Comparison of ENCODE assay signal across 19 cellular contexts in the genomic region with DNA sequence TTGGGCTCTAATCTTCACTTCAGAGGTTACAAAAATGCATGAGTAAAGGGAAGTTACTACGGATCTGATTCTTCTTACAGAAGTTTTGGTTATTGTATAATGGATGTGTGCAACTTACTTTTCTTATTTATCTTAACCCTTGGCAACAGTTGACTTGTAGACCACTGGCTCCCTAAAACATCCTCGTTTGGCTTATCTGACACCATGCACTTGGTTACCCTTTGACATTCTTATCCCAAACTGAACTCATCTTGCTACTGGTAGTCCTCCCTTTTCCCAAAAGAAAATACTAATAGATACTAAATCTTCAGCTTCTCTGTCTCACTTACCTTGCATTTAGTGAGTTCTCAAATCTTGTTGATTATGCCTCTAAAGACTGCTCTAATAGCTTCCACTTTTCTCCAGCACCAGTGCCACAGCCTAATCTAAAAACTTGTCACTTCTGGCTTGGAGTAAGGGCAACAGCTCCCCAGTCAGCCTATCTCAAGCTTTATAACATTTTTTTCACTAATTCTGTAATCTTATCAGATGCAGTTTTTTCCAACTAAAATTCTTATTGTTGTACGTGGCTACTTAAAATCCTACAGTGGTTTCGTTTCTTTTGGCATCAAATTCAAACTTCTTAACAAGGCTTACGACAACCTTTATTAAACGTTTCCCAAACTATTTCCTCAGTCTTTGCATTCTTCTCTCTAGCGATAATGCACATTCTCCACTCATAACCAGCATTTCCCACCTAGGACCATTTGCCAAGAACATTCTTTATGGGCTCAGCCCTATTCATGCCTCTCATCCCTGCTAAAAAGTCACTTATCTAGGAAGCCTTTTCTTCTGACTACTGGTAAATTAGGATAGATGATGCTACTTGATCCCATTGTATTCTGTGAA.
DNase-seq lines count a peak whose midpoint lies in the region; ATAC-seq and TF ChIP-seq lines count a peak whose summit lies in the region.
"Had no signal": no experiment of that assay in that cellular context is flagged by ENCODE, and none has a peak within 500 bp of the region (broad histone marks: within the 10 kb centered on the region; RNA-seq: fewer than 3 reads in every experiment).

No MANE protein-coding gene starts in this region.

- ATAC-seq in GM19395 (IDR thresholded peaks at IDR 0.05; ENCODE audit: unreplicated experiment), result no peak
- ATAC-seq in GM21825 (IDR thresholded peaks at IDR 0.05; ENCODE audit: unreplicated experiment), result no peak
- ATAC-seq: activated CD8-positive, alpha-beta memory T cell treated with anti-CD3 and anti-CD28 coated beads, Interleukin-2, amount 10 ng/mL, durations not matched to agents 7 days and 5 days; HCT116; psoas muscle had no signal

- TF ChIP-seq CTCF in choroid plexus epithelial cell (conservative IDR thresholded peaks at IDR 0.05; ENCODE audit: low read depth, low read length), result no peak

- H3K4me3 ChIP-seq in choroid plexus epithelial cell (ENCODE audit: low read depth, low read length), result peak overlapping the region; percentile 15
- H3K4me3 ChIP-seq: adrenal gland, colonic mucosa, MG63, psoas muscle had no signal

- DNase-seq in A172 (ENCODE audit: low spot score) (peak; percentile 51), M059J (ENCODE audit: low read depth) (peak; percentile 73), choroid plexus epithelial cell (ENCODE audit: low read depth) (peak; percentile 95), non-pigmented ciliary epithelial cell (ENCODE audit: low read depth) (peak; percentile 77), AML-193 (lab: John Stamatoyannopoulos, UW) (no peak), NCI-H1436 (lab: John Stamatoyannopoulos, UW) (no peak)
- DNase-seq: activated CD8-positive, alpha-beta memory T cell treated with anti-CD3 and anti-CD28 coated beads, Interleukin-2, amount 10 ng/mL, durations not matched to agents 7 days and 5 days; adrenal gland; CD4-positive, alpha-beta memory T cell; colonic mucosa; DND-41; MG63; NCI-H187; NCI-H510A treated with DMSO at 0.1 percent for 48 hours; psoas muscle; stimulated activated naive CD4-positive, alpha-beta T cell had no signal

Comparison
In these comparisons a context has a peak if more than half of its experiments do, and no peak if none do; other contexts are left out.
1. DNase-seq: peak in A172 (single experiment), M059J (single experiment), choroid plexus epithelial cell (single experiment) and non-pigmented ciliary epithelial cell (single experiment); none in AML-193 (0 of 2) and NCI-H1436 (single experiment).